Comparison of ENCODE assay signal across 1 cellular context in the genomic region with DNA sequence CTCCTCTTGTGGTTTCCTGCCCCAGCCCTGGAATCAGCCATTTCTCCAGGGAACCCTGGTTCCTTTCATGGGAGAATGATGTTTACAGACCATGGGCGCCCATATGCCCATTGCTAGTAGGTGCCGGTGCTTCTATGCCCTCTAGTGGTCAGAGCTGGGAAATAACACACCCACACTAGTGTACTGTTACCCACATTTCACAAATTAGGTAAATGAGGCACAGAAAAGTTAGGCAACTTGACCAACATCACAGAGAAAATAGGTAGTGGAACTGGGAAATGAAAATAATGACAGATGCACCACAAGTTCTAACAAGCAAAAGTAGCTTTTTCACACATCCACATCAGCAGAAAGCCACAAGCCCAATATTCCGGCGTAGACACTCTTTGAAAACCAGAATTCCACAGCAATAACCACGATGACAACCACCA.
TF ChIP-seq lines count a peak whose summit lies in the region.

No MANE protein-coding gene starts in this region.

TF ChIP-seq in neural cell, 6 proteins besides CTCF, POLR2A, EP300 and RAD21 (continued from another document):
- TF ChIP-seq, protein P1, sequence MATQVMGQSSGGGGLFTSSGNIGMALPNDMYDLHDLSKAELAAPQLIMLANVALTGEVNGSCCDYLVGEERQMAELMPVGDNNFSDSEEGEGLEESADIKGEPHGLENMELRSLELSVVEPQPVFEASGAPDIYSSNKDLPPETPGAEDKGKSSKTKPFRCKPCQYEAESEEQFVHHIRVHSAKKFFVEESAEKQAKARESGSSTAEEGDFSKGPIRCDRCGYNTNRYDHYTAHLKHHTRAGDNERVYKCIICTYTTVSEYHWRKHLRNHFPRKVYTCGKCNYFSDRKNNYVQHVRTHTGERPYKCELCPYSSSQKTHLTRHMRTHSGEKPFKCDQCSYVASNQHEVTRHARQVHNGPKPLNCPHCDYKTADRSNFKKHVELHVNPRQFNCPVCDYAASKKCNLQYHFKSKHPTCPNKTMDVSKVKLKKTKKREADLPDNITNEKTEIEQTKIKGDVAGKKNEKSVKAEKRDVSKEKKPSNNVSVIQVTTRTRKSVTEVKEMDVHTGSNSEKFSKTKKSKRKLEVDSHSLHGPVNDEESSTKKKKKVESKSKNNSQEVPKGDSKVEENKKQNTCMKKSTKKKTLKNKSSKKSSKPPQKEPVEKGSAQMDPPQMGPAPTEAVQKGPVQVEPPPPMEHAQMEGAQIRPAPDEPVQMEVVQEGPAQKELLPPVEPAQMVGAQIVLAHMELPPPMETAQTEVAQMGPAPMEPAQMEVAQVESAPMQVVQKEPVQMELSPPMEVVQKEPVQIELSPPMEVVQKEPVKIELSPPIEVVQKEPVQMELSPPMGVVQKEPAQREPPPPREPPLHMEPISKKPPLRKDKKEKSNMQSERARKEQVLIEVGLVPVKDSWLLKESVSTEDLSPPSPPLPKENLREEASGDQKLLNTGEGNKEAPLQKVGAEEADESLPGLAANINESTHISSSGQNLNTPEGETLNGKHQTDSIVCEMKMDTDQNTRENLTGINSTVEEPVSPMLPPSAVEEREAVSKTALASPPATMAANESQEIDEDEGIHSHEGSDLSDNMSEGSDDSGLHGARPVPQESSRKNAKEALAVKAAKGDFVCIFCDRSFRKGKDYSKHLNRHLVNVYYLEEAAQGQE (IDR thresholded peaks at IDR 0.05; ENCODE audit: borderline replicate concordance): no peak
- no peak for TF ChIP-seq MXI1 (conservative IDR thresholded peaks at IDR 0.05; ENCODE audit: poor library complexity, severe bottlenecking)
- TF ChIP-seq TAF1 (IDR thresholded peaks at IDR 0.05; ENCODE audit: low read depth): no peak
